9 cellular contexts compared by ENCODE assay signal in genomic region chr3:52707585-52707984, GRCh38. TPM values are rescaled to one million over a fixed set of nuclear protein-coding genes. Genes with fewer than 3 reads are reported as not detected.
DNase-seq lines count a peak whose midpoint lies in the region; ATAC-seq and TF ChIP-seq lines count a peak whose summit lies in the region.
"Had no signal": no experiment of that assay in that cellular context is flagged by ENCODE, and none has a peak within 500 bp of the region (broad histone marks: within the 10 kb centered on the region; RNA-seq: fewer than 3 reads in every experiment).

No MANE protein-coding gene starts in this region.

- peaks cover 31 to 47% (median 42%) of the 10 kb centered on the region in 11 experiments for H3K36me3 ChIP-seq in BLaER1 treated with 17β-estradiol and CSF1 and Interleukin-3, amounts not matched to agents 10 nM and 100 nM
- H3K36me3 ChIP-seq in HAP-1 (replicated peaks) (peaks cover 23% of the 10 kb centered on the region), lower lobe of right lung (peaks cover 25% of the 10 kb centered on the region), mucosa of descending colon (ENCODE audit: low read depth) (no peaks in the 10 kb centered on the region)

- peaks cover 0 to 7% (median 0%) of the 10 kb centered on the region in 11 experiments; a peak in 3 of 22 replicates for H4K20me1 ChIP-seq in BLaER1 treated with 17β-estradiol and CSF1 and Interleukin-3, amounts not matched to agents 10 nM and 100 nM

- peak overlapping the region in 10 of 11 experiments; percentile 85 to 92 (median 88); a peak in 16 of 22 replicates for H3K27ac ChIP-seq in BLaER1 treated with 17β-estradiol and CSF1 and Interleukin-3, amounts not matched to agents 10 nM and 100 nM
- no peak overlapping the region for H3K27ac ChIP-seq in lower lobe of right lung

- no peaks in the 10 kb centered on the region for H3K27me3 Mint-ChIP-seq in activated T-helper 17 cell treated with anti-CD3 and anti-CD28 coated beads, Interleukin-2, amount 50 U/mL, for 72 hours

- H3K4me1 ChIP-seq in BLaER1 treated with 17β-estradiol and CSF1 and Interleukin-3, amounts not matched to agents 10 nM and 100 nM, result peaks cover 46 to 65% (median 55%) of the 10 kb centered on the region in 10 experiments
- H3K4me1 ChIP-seq in HAP-1 (peaks cover 21% of the 10 kb centered on the region), lower lobe of right lung (peaks cover 29% of the 10 kb centered on the region), mucosa of descending colon (ENCODE audit: low read depth) (peaks cover 25% of the 10 kb centered on the region)

- H3K4me3 Mint-ChIP-seq in activated T-helper 17 cell treated with anti-CD3 and anti-CD28 coated beads, Interleukin-2, amount 50 U/mL, for 72 hours, result peak overlapping the region; percentile 98

- DNase-seq in HAP-1 (ENCODE audit: low spot score in 2 of 2) (no peak), lower lobe of right lung (no peak), T-helper 9 cell (no peak), NCI-H226 (no peak), mucosa of descending colon (no peak), D341Med (ENCODE audit: low spot score) (no peak)
- DNase-seq: amniotic stem cell had no signal

- peaks cover 0 to 8% (median 4%) of the 10 kb centered on the region in 11 experiments; a peak in 4 of 22 replicates for H3K9me3 ChIP-seq in BLaER1 treated with 17β-estradiol and CSF1 and Interleukin-3, amounts not matched to agents 10 nM and 100 nM (replicated peaks in 1 of 11)
- no peaks in the 10 kb centered on the region for H3K9me3 ChIP-seq in HAP-1
- H3K9me3 ChIP-seq in lower lobe of right lung, result no peaks in the 10 kb centered on the region
- H3K9me3 ChIP-seq in mucosa of descending colon, result no peaks in the 10 kb centered on the region

- peaks cover 14% of the 10 kb centered on the region for H3K4me1 Mint-ChIP-seq in activated T-helper 17 cell treated with anti-CD3 and anti-CD28 coated beads, Interleukin-2, amount 50 U/mL, for 72 hours

- peak overlapping the region; percentile 87 to 94 (median 92); a peak in 21 of 22 replicates for H3K9ac ChIP-seq in BLaER1 treated with 17β-estradiol and CSF1 and Interleukin-3, amounts not matched to agents 10 nM and 100 nM

- peak overlapping the region; percentile 82 for H3K27ac Mint-ChIP-seq in activated T-helper 17 cell treated with anti-CD3 and anti-CD28 coated beads, Interleukin-2, amount 50 U/mL, for 72 hours

- H3K9me3 Mint-ChIP-seq in activated T-helper 17 cell treated with anti-CD3 and anti-CD28 coated beads, Interleukin-2, amount 50 U/mL, for 72 hours, result no peaks in the 10 kb centered on the region

- peak overlapping the region; percentile 93 to 99 (median 97) for H3K4me2 ChIP-seq in BLaER1 treated with 17β-estradiol and CSF1 and Interleukin-3, amounts not matched to agents 10 nM and 100 nM

- in situ Hi-C loops in HAP-1 (cut with MboI; ENCODE audit: low sequenced_read_pairs), result no loop called here

- ATAC-seq in activated T-helper 17 cell treated with anti-CD3 and anti-CD28 coated beads, Interleukin-2, amount 50 U/mL, for 72 hours (replicated peaks), result no peak
- no peak for ATAC-seq in lower lobe of right lung
- ATAC-seq in mucosa of descending colon, result no peak

- no peaks in the 10 kb centered on the region for H3K27me3 ChIP-seq in BLaER1 treated with 17β-estradiol and CSF1 and Interleukin-3, amounts not matched to agents 10 nM and 100 nM
- H3K27me3 ChIP-seq in HAP-1 (ENCODE audit: low read depth) (no peaks in the 10 kb centered on the region), lower lobe of right lung (ENCODE audit: low read depth) (no peaks in the 10 kb centered on the region)

- peaks cover 34% of the 10 kb centered on the region for H3K36me3 Mint-ChIP-seq in activated T-helper 17 cell treated with anti-CD3 and anti-CD28 coated beads, Interleukin-2, amount 50 U/mL, for 72 hours (ENCODE audit: low read depth)

- H3K4me3 ChIP-seq in BLaER1 treated with 17β-estradiol and CSF1 and Interleukin-3, amounts not matched to agents 10 nM and 100 nM, result peak overlapping the region; percentile 75 to 94 (median 83); a peak in 19 of 20 replicates
- H3K4me3 ChIP-seq in HAP-1 (peak overlapping the region; percentile 94), lower lobe of right lung (peak overlapping the region; percentile 80), mucosa of descending colon (no peak overlapping the region)

- TF ChIP-seq CTCF in lower lobe of right lung (IDR thresholded peaks at IDR 0.05), result no peak
- TF ChIP-seq CTCF in mucosa of descending colon (IDR thresholded peaks at IDR 0.05), result no peak

- intact Hi-C loops in lower lobe of right lung (cut with DNase I), result no loop called here
- intact Hi-C loops in mucosa of descending colon (cut with DNase I, micrococcal nuclease), result no loop called here

RNA-seq across cellular contexts. Expression of gene SPCS1, which starts 1.7 kb away (rescaled TPM):
- total RNA-seq in activated T-helper 17 cell treated with anti-CD3 and anti-CD28 coated beads, Interleukin-2, amount 50 U/mL, for 72 hours, result 100 to 1,000 TPM in 1 of 2 donors, 10 to 100 TPM in 1; 66.2 to 106 TPM
- total RNA-seq in lower lobe of right lung, result 74.6 TPM
- total RNA-seq in mucosa of descending colon, result 100 to 1,000 TPM in 1 of 3 donors, 10 to 100 TPM in 2; 61.0 to 105 (median 80.4) TPM

RNA-seq across cellular contexts. Expression of gene GLT8D1, which starts 2.0 kb away (rescaled TPM):
- total RNA-seq in activated T-helper 17 cell treated with anti-CD3 and anti-CD28 coated beads, Interleukin-2, amount 50 U/mL, for 72 hours, result 10 to 100 TPM; 34.6 to 37.3 TPM
- total RNA-seq in lower lobe of right lung (37.1 TPM), mucosa of descending colon (10 to 100 TPM; 24.4 to 36.0 (median 30.7) TPM)

RNA-seq across cellular contexts. Expression of gene GNL3, which starts 21.8 kb away (rescaled TPM):
- 100 to 1,000 TPM; 165 to 189 TPM for total RNA-seq in activated T-helper 17 cell treated with anti-CD3 and anti-CD28 coated beads, Interleukin-2, amount 50 U/mL, for 72 hours
- total RNA-seq in lower lobe of right lung (35.2 TPM), mucosa of descending colon (10 to 100 TPM; 39.2 to 54.4 (median 47.7) TPM)

RNA-seq across cellular contexts. Expression of gene PBRM1, which starts 21.9 kb away (rescaled TPM):
- total RNA-seq in activated T-helper 17 cell treated with anti-CD3 and anti-CD28 coated beads, Interleukin-2, amount 50 U/mL, for 72 hours, result 10 to 100 TPM; 88.4 to 88.6 TPM
- 88.3 TPM for total RNA-seq in lower lobe of right lung
- 10 to 100 TPM; 48.5 to 86.1 (median 56.8) TPM for total RNA-seq in mucosa of descending colon
